Comparison of ENCODE assay signal across 1 cellular context in genomic region chr19:35408284-35409171, GRCh38.
TF ChIP-seq lines count a peak whose summit lies in the region.

No MANE protein-coding gene starts in this region.

TF ChIP-seq in GM12878, 131 proteins besides CTCF, POLR2A, EP300 and RAD21 (continued from another document and continues in another):
- TF ChIP-seq HDAC6 (IDR thresholded peaks at IDR 0.05; ENCODE audit: unreplicated experiment), result no peak
- no peak for TF ChIP-seq CEBPB (IDR thresholded peaks at IDR 0.05; ENCODE audit: borderline replicate concordance in 1 of 2, low read depth in 2 of 2, low read length in 2 of 2)
- TF ChIP-seq, protein P1, sequence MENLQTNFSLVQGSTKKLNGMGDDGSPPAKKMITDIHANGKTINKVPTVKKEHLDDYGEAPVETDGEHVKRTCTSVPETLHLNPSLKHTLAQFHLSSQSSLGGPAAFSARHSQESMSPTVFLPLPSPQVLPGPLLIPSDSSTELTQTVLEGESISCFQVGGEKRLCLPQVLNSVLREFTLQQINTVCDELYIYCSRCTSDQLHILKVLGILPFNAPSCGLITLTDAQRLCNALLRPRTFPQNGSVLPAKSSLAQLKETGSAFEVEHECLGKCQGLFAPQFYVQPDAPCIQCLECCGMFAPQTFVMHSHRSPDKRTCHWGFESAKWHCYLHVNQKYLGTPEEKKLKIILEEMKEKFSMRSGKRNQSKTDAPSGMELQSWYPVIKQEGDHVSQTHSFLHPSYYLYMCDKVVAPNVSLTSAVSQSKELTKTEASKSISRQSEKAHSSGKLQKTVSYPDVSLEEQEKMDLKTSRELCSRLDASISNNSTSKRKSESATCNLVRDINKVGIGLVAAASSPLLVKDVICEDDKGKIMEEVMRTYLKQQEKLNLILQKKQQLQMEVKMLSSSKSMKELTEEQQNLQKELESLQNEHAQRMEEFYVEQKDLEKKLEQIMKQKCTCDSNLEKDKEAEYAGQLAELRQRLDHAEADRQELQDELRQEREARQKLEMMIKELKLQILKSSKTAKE (IDR thresholded peaks at IDR 0.05; ENCODE audit: low read depth, poor library complexity, severe bottlenecking), result peak; percentile 69
- peak; percentile 69; the same call in 1 of the 2 replicates for TF ChIP-seq GATAD2B (conservative IDR thresholded peaks at IDR 0.05; ENCODE audit: low read depth)
- no peak for TF ChIP-seq JUND (IDR thresholded peaks at IDR 0.05; ENCODE audit: low read depth, low read length)
- no peak for TF ChIP-seq ZBTB11 (CRISPR knock-in tag; IDR thresholded peaks at IDR 0.05)
- TF ChIP-seq KAT2A (conservative IDR thresholded peaks at IDR 0.05; ENCODE audit: control insufficient read depth, low read depth, low read length), result no peak
- TF ChIP-seq EGR1 (IDR thresholded peaks at IDR 0.05; ENCODE audit: borderline replicate concordance in 1 of 2, low read depth in 2 of 2, low read length in 2 of 2), result no peak
- peak; percentile 83 for TF ChIP-seq ZNF217 (IDR thresholded peaks at IDR 0.05)
- TF ChIP-seq, protein P2, sequence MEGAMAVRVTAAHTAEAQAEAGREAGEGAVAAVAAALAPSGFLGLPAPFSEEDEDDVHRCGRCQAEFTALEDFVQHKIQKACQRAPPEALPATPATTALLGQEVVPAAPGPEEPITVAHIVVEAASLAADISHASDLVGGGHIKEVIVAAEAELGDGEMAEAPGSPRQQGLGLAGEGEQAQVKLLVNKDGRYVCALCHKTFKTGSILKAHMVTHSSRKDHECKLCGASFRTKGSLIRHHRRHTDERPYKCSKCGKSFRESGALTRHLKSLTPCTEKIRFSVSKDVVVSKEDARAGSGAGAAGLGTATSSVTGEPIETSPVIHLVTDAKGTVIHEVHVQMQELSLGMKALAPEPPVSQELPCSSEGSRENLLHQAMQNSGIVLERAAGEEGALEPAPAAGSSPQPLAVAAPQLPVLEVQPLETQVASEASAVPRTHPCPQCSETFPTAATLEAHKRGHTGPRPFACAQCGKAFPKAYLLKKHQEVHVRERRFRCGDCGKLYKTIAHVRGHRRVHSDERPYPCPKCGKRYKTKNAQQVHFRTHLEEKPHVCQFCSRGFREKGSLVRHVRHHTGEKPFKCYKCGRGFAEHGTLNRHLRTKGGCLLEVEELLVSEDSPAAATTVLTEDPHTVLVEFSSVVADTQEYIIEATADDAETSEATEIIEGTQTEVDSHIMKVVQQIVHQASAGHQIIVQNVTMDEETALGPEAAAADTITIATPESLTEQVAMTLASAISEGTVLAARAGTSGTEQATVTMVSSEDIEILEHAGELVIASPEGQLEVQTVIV (IDR thresholded peaks at IDR 0.05; ENCODE audit: borderline replicate concordance, partially characterized antibody), result no peak
- TF ChIP-seq, protein P3, sequence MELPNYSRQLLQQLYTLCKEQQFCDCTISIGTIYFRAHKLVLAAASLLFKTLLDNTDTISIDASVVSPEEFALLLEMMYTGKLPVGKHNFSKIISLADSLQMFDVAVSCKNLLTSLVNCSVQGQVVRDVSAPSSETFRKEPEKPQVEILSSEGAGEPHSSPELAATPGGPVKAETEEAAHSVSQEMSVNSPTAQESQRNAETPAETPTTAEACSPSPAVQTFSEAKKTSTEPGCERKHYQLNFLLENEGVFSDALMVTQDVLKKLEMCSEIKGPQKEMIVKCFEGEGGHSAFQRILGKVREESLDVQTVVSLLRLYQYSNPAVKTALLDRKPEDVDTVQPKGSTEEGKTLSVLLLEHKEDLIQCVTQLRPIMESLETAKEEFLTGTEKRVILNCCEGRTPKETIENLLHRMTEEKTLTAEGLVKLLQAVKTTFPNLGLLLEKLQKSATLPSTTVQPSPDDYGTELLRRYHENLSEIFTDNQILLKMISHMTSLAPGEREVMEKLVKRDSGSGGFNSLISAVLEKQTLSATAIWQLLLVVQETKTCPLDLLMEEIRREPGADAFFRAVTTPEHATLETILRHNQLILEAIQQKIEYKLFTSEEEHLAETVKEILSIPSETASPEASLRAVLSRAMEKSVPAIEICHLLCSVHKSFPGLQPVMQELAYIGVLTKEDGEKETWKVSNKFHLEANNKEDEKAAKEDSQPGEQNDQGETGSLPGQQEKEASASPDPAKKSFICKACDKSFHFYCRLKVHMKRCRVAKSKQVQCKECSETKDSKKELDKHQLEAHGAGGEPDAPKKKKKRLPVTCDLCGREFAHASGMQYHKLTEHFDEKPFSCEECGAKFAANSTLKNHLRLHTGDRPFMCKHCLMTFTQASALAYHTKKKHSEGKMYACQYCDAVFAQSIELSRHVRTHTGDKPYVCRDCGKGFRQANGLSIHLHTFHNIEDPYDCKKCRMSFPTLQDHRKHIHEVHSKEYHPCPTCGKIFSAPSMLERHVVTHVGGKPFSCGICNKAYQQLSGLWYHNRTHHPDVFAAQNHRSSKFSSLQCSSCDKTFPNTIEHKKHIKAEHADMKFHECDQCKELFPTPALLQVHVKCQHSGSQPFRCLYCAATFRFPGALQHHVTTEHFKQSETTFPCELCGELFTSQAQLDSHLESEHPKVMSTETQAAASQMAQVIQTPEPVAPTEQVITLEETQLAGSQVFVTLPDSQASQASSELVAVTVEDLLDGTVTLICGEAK (IDR thresholded peaks at IDR 0.05; ENCODE audit: borderline replicate concordance), result no peak
- TF ChIP-seq RUNX3 (IDR thresholded peaks at IDR 0.05; ENCODE audit: low read length), result peak; percentile 68
- no peak for TF ChIP-seq REST (IDR thresholded peaks at IDR 0.05; ENCODE audit: low read depth, low read length)
- no peak for TF ChIP-seq PAX5 (IDR thresholded peaks at IDR 0.05; ENCODE audit: borderline replicate concordance, low read depth, low read length)
- TF ChIP-seq, protein P4, sequence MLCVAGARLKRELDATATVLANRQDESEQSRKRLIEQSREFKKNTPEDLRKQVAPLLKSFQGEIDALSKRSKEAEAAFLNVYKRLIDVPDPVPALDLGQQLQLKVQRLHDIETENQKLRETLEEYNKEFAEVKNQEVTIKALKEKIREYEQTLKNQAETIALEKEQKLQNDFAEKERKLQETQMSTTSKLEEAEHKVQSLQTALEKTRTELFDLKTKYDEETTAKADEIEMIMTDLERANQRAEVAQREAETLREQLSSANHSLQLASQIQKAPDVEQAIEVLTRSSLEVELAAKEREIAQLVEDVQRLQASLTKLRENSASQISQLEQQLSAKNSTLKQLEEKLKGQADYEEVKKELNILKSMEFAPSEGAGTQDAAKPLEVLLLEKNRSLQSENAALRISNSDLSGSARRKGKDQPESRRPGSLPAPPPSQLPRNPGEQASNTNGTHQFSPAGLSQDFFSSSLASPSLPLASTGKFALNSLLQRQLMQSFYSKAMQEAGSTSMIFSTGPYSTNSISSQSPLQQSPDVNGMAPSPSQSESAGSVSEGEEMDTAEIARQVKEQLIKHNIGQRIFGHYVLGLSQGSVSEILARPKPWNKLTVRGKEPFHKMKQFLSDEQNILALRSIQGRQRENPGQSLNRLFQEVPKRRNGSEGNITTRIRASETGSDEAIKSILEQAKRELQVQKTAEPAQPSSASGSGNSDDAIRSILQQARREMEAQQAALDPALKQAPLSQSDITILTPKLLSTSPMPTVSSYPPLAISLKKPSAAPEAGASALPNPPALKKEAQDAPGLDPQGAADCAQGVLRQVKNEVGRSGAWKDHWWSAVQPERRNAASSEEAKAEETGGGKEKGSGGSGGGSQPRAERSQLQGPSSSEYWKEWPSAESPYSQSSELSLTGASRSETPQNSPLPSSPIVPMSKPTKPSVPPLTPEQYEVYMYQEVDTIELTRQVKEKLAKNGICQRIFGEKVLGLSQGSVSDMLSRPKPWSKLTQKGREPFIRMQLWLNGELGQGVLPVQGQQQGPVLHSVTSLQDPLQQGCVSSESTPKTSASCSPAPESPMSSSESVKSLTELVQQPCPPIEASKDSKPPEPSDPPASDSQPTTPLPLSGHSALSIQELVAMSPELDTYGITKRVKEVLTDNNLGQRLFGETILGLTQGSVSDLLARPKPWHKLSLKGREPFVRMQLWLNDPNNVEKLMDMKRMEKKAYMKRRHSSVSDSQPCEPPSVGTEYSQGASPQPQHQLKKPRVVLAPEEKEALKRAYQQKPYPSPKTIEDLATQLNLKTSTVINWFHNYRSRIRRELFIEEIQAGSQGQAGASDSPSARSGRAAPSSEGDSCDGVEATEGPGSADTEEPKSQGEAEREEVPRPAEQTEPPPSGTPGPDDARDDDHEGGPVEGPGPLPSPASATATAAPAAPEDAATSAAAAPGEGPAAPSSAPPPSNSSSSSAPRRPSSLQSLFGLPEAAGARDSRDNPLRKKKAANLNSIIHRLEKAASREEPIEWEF (IDR thresholded peaks at IDR 0.05; ENCODE audit: insufficient replicate concordance, low read depth, low read length), result no peak
- 0 out of 3 replicates have a peak, but pooled peaks have one; percentile 13 for TF ChIP-seq POU2F2 (IDR thresholded peaks at IDR 0.05; ENCODE audit: borderline replicate concordance, low read depth, low read length)
- TF ChIP-seq YY1 (IDR thresholded peaks at IDR 0.05; ENCODE audit: low read depth, low read length), result peak; percentile 64; the same call in 1 of the 2 replicates
- TF ChIP-seq KDM1A (IDR thresholded peaks at IDR 0.05; ENCODE audit: borderline replicate concordance), result no peak
- no peak for TF ChIP-seq CBX3 (IDR thresholded peaks at IDR 0.05; ENCODE audit: borderline replicate concordance, low read depth)
- TF ChIP-seq SRF (IDR thresholded peaks at IDR 0.05; ENCODE audit: low read depth in 2 of 2, low read length in 2 of 2), result no peak
- TF ChIP-seq, protein P5, sequence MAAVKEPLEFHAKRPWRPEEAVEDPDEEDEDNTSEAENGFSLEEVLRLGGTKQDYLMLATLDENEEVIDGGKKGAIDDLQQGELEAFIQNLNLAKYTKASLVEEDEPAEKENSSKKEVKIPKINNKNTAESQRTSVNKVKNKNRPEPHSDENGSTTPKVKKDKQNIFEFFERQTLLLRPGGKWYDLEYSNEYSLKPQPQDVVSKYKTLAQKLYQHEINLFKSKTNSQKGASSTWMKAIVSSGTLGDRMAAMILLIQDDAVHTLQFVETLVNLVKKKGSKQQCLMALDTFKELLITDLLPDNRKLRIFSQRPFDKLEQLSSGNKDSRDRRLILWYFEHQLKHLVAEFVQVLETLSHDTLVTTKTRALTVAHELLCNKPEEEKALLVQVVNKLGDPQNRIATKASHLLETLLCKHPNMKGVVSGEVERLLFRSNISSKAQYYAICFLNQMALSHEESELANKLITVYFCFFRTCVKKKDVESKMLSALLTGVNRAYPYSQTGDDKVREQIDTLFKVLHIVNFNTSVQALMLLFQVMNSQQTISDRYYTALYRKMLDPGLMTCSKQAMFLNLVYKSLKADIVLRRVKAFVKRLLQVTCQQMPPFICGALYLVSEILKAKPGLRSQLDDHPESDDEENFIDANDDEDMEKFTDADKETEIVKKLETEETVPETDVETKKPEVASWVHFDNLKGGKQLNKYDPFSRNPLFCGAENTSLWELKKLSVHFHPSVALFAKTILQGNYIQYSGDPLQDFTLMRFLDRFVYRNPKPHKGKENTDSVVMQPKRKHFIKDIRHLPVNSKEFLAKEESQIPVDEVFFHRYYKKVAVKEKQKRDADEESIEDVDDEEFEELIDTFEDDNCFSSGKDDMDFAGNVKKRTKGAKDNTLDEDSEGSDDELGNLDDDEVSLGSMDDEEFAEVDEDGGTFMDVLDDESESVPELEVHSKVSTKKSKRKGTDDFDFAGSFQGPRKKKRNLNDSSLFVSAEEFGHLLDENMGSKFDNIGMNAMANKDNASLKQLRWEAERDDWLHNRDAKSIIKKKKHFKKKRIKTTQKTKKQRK (IDR thresholded peaks at IDR 0.05; ENCODE audit: low read depth, low read length), result no peak
- TF ChIP-seq SMAD5 (IDR thresholded peaks at IDR 0.05; ENCODE audit: low read depth), result no peak
- TF ChIP-seq, protein P6, sequence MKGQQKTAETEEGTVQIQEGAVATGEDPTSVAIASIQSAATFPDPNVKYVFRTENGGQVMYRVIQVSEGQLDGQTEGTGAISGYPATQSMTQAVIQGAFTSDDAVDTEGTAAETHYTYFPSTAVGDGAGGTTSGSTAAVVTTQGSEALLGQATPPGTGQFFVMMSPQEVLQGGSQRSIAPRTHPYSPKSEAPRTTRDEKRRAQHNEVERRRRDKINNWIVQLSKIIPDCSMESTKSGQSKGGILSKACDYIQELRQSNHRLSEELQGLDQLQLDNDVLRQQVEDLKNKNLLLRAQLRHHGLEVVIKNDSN (IDR thresholded peaks at IDR 0.05; ENCODE audit: borderline replicate concordance, extremely low read length, insufficient read depth, low read depth, low read length), result no peak
- no peak for TF ChIP-seq NFXL1 (IDR thresholded peaks at IDR 0.05; ENCODE audit: borderline replicate concordance)
